Comparison of ENCODE assay signal across 30 cellular contexts in genomic region chr13:76644906-76645305, GRCh38.
"Had no signal": no experiment of that assay in that cellular context is flagged by ENCODE, and none has a peak within 500 bp of the region (broad histone marks: within the 10 kb centered on the region; RNA-seq: fewer than 3 reads in every experiment).

No MANE protein-coding gene starts in this region.

- FAIRE-seq: astrocyte, bronchial epithelial cell had no signal

- H3K9me3 Mint-ChIP-seq: activated B cell treated with CpG ODN at 0.5 μM for 24 hours; activated CD8-positive, alpha-beta T cell treated with anti-CD3 and anti-CD28 coated beads for 36 hours; activated naive CD4-positive, alpha-beta T cell treated with anti-CD3 and anti-CD28 coated beads, Interleukin-2, amount 10 ng/mL, durations not matched to agents 7 days and 5 days; activated naive CD4-positive, alpha-beta T cell treated with anti-CD3 and anti-CD28 coated beads, Interleukin-2, amount 50 U/mL, for 72 hours; activated naive CD8-positive, alpha-beta T cell treated with anti-CD3 and anti-CD28 coated beads, Interleukin-2, amount 10 ng/mL, durations not matched to agents 7 days and 5 days; activated T-cell treated with anti-CD3 and anti-CD28 coated beads, Interleukin-2, amount 50 U/mL, for 4 hours; central memory CD8-positive, alpha-beta T cell; endodermal cell; T-helper 2 cell treated with Interferon-gamma antibody and Interleukin-4, amounts not matched to agents 5 μg/mL and 100 μg/mL, for 36 hours had no signal

- H3K27ac ChIP-seq: brain microvascular endothelial cell, coronary artery, dorsolateral prefrontal cortex, foreskin keratinocyte, gastroesophageal sphincter, WERI-Rb-1 had no signal

- DNase-seq: activated B cell treated with CpG ODN at 0.5 μM for 24 hours; activated CD4-positive, alpha-beta T cell treated with anti-CD3 and anti-CD28 coated beads for 48 hours; activated CD4-positive, alpha-beta T cell treated with anti-CD3 and anti-CD28 coated beads, Interleukin-2, amount 50 U/mL, for 1 hour; activated CD4-positive, alpha-beta T cell treated with anti-CD3 and anti-CD28 coated beads, Interleukin-2, amount 50 U/mL, for 48 hours; activated CD8-positive, alpha-beta memory T cell treated with anti-CD3 and anti-CD28 coated beads for 24 hours; activated CD8-positive, alpha-beta T cell treated with anti-CD3 and anti-CD28 coated beads for 36 hours; activated gamma-delta T cell; activated naive CD4-positive, alpha-beta T cell; activated naive CD4-positive, alpha-beta T cell treated with anti-CD3 and anti-CD28 coated beads, Interleukin-2, amount 10 ng/mL, durations not matched to agents 7 days and 5 days; activated naive CD8-positive, alpha-beta T cell treated with anti-CD3 and anti-CD28 coated beads, Interleukin-2, amount 10 ng/mL, durations not matched to agents 7 days and 5 days; activated T-cell treated with anti-CD3 and anti-CD28 coated beads, Interleukin-2, amount 50 U/mL, for 4 hours; brain microvascular endothelial cell; dorsolateral prefrontal cortex; effector memory CD4-positive, alpha-beta T cell; endodermal cell; foreskin keratinocyte; T-helper 1 cell; T-helper 17 cell; T1000 had no signal

- H3K36me3 ChIP-seq: brain microvascular endothelial cell, gastroesophageal sphincter, WERI-Rb-1 had no signal

- H3K27me3 ChIP-seq: brain microvascular endothelial cell, dorsolateral prefrontal cortex, foreskin keratinocyte, gastroesophageal sphincter had no signal

- H3K4me1 Mint-ChIP-seq: activated B cell treated with CpG ODN at 0.5 μM for 24 hours; activated naive CD4-positive, alpha-beta T cell treated with anti-CD3 and anti-CD28 coated beads, Interleukin-2, amount 10 ng/mL, durations not matched to agents 7 days and 5 days; activated naive CD8-positive, alpha-beta T cell treated with anti-CD3 and anti-CD28 coated beads, Interleukin-2, amount 10 ng/mL, durations not matched to agents 7 days and 5 days; central memory CD8-positive, alpha-beta T cell; endodermal cell; T-helper 17 cell had no signal

- H3K4me3 Mint-ChIP-seq: activated B cell treated with CpG ODN at 0.5 μM for 24 hours; activated CD8-positive, alpha-beta T cell treated with anti-CD3 and anti-CD28 coated beads for 36 hours; activated naive CD4-positive, alpha-beta T cell treated with anti-CD3 and anti-CD28 coated beads, Interleukin-2, amount 10 ng/mL, durations not matched to agents 7 days and 5 days; activated naive CD8-positive, alpha-beta T cell treated with anti-CD3 and anti-CD28 coated beads, Interleukin-2, amount 10 ng/mL, durations not matched to agents 7 days and 5 days; activated T-cell treated with anti-CD3 and anti-CD28 coated beads, Interleukin-2, amount 50 U/mL, for 4 hours; central memory CD8-positive, alpha-beta T cell; dendritic cell treated with granulocyte-macrophage colony-stimulating factor and Interleukin-4, amounts not matched to agents 40 ng/mL and 50 ng/mL, for 4 days; endodermal cell; T-helper 17 cell; T-helper 2 cell treated with Interferon-gamma antibody and Interleukin-4, amounts not matched to agents 5 μg/mL and 100 μg/mL, for 36 hours had no signal

- H3K27me3 Mint-ChIP-seq: dendritic cell treated with granulocyte-macrophage colony-stimulating factor and Interleukin-4, amounts not matched to agents 40 ng/mL and 50 ng/mL, for 4 days had no signal

- H3K4me1 ChIP-seq: foreskin keratinocyte had no signal

- H3K27ac Mint-ChIP-seq: activated B cell treated with CpG ODN at 0.5 μM for 24 hours; activated CD8-positive, alpha-beta T cell treated with anti-CD3 and anti-CD28 coated beads for 36 hours; activated naive CD4-positive, alpha-beta T cell treated with anti-CD3 and anti-CD28 coated beads, Interleukin-2, amount 10 ng/mL, durations not matched to agents 7 days and 5 days; activated naive CD4-positive, alpha-beta T cell treated with anti-CD3 and anti-CD28 coated beads, Interleukin-2, amount 50 U/mL, for 72 hours; activated naive CD8-positive, alpha-beta T cell treated with anti-CD3 and anti-CD28 coated beads, Interleukin-2, amount 10 ng/mL, durations not matched to agents 7 days and 5 days; dendritic cell treated with granulocyte-macrophage colony-stimulating factor and Interleukin-4, amounts not matched to agents 40 ng/mL and 50 ng/mL, for 4 days; endodermal cell; T-helper 17 cell; T-helper 2 cell treated with Interferon-gamma antibody and Interleukin-4, amounts not matched to agents 5 μg/mL and 100 μg/mL, for 36 hours had no signal

- H3K9me3 ChIP-seq: gastroesophageal sphincter had no signal

- H3K4me3 ChIP-seq: coronary artery, dorsolateral prefrontal cortex, gastroesophageal sphincter had no signal

- H3K36me3 Mint-ChIP-seq: activated naive CD4-positive, alpha-beta T cell treated with anti-CD3 and anti-CD28 coated beads, Interleukin-2, amount 10 ng/mL, durations not matched to agents 7 days and 5 days; activated naive CD4-positive, alpha-beta T cell treated with anti-CD3 and anti-CD28 coated beads, Interleukin-2, amount 50 U/mL, for 72 hours; activated naive CD8-positive, alpha-beta T cell treated with anti-CD3 and anti-CD28 coated beads, Interleukin-2, amount 10 ng/mL, durations not matched to agents 7 days and 5 days had no signal

- ATAC-seq: activated CD4-positive, CD25-positive, alpha-beta regulatory T cell treated with anti-CD3 and anti-CD28 coated beads, Interleukin-2, amount 50 U/mL, for 24 hours; activated CD8-positive, alpha-beta T cell treated with anti-CD3 and anti-CD28 coated beads for 36 hours; activated naive CD4-positive, alpha-beta T cell treated with anti-CD3 and anti-CD28 coated beads, Interleukin-2, amount 50 U/mL, for 72 hours; activated T-cell treated with anti-CD3 and anti-CD28 coated beads, Interleukin-2, amount 50 U/mL, for 4 hours; esophagus mucosa; foreskin keratinocyte; gastroesophageal sphincter; T-helper 17 cell had no signal
